8 cellular contexts compared by ENCODE assay signal in the genomic region with DNA sequence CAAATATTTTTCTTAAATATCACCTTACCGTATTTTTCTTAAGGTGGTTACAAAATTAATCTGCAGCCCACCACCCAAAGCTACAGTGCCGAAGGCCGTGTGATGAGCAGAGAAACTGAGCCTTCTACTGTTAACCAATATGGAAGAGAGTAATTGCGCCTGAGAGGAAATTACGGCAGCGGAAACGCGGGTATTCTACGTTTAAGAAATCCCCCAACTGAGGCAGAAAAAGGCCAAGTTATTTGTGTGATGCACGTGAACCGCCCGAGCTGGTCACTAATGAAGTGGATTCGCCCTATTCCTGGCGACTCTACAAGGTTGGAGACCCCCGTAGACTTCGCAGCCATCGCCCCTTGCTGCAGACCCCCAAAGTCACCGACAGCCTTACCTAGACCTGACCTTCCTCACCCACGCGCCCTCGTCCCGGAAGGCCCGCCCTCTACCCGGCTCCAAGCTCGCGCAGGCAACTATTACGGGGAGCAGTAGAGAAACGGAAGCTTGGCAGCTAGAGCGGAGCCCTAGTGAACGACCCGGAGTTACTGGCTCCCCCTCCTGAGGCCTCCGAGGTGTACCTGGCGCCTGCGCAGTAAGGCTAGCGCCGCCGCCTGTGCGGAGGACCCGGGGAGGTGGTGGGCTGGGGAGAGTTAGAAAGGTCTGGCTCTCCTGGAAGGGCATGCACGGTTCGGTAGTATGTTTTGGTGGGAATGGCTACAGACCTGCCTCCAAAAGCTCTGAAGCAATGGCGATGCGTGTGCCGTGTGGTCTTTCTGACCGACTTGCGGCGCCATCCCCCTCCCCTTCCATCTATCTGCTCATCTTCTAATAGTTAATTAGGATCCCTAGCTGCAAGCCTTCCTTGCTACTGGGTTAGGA. TPM values are rescaled to one million over a fixed set of nuclear protein-coding genes. Genes with fewer than 3 reads are reported as not detected.
A peak's percentile ranks its signal among the peaks of the same experiment; 100 is the strongest.
DNase-seq lines count a peak whose midpoint lies in the region; ATAC-seq and TF ChIP-seq lines count a peak whose summit lies in the region.

A gene (minus strand): TSS at position 430 of the 873 bp plus-strand sequence. CDS start 4,319 bp downstream, outside the sequence.

- TF ChIP-seq POLR2A in testis (IDR thresholded peaks at IDR 0.05): no peak

- intact Hi-C loops in testis (cut with DNase I; ENCODE audit: low total_unique reads): loop anchor here (10.0 kb wide), 1 partner anchor 200 kb away; no protein-coding TSS in a partner anchor

- H3K27ac ChIP-seq in testis: peak within 1 kb of the TSS; percentile 83 to 86

- H3K36me3 ChIP-seq in testis (ENCODE audit: low read depth, missing control alignments): no peaks in the 10 kb centered on the region

- H3K9me3 Mint-ChIP-seq in activated naive CD4-positive, alpha-beta T cell treated with anti-CD3 and anti-CD28 coated beads, Interleukin-2, amount 50 U/mL, for 72 hours: peaks cover 0 to 6% of the 10 kb centered on the region in 2 donors

- peak within 1 kb of the TSS; percentile 85 for H3K4me3 ChIP-seq in GM12864 (ENCODE audit: low read depth, low read length)
- H3K4me3 ChIP-seq in testis: peak within 1 kb of the TSS; percentile 55 to 67

- no peaks in the 10 kb centered on the region for H3K9me3 ChIP-seq in testis

- H3K27ac Mint-ChIP-seq in activated naive CD4-positive, alpha-beta T cell treated with anti-CD3 and anti-CD28 coated beads, Interleukin-2, amount 50 U/mL, for 72 hours: peak within 1 kb of the TSS; percentile 97

- peaks cover 8 to 15% of the 10 kb centered on the region in 2 donors for H3K36me3 Mint-ChIP-seq in activated naive CD4-positive, alpha-beta T cell treated with anti-CD3 and anti-CD28 coated beads, Interleukin-2, amount 50 U/mL, for 72 hours

- TF ChIP-seq CTCF in GM12864 (IDR thresholded peaks at IDR 0.05; ENCODE audit: low read depth, low read length, missing control alignments): peak; percentile 76
- no peak for TF ChIP-seq CTCF in omental fat pad (IDR thresholded peaks at IDR 0.05)
- peak; percentile 19 to 42 (median 20) for TF ChIP-seq CTCF in testis (IDR thresholded peaks at IDR 0.05)

- peak; percentile 99 for ATAC-seq in HG02623 (IDR thresholded peaks at IDR 0.05; ENCODE audit: unreplicated experiment)
- peak; percentile 95 to 96 for ATAC-seq in activated naive CD4-positive, alpha-beta T cell treated with anti-CD3 and anti-CD28 coated beads, Interleukin-2, amount 50 U/mL, for 72 hours
- peak; percentile 100 for ATAC-seq in omental fat pad (ENCODE audit: low FRiP score)

- DNase-seq in GM12864 (ENCODE audit: low read depth) (peak; percentile 95), NCI-H1092 treated with DMSO at 0.1 percent for 48 hours (lab: John Stamatoyannopoulos, UW) (peak; percentile 99), SKM-1 (lab: John Stamatoyannopoulos, UW; ENCODE audit: unreplicated experiment) (peak; percentile 89), glomerular visceral epithelial cell (ENCODE audit: extremely low spot score) (peak; percentile 96), omental fat pad (ENCODE audit: low spot score) (peak; percentile 75), testis (peak; percentile 99)
- DNase-seq in activated naive CD4-positive, alpha-beta T cell treated with anti-CD3 and anti-CD28 coated beads, Interleukin-2, amount 50 U/mL, for 72 hours (ENCODE audit: low spot score in 2 of 2): peak; percentile 92 to 95

- no peaks in the 10 kb centered on the region for H3K27me3 ChIP-seq in testis

- 0 to 1% methylated on average over 19 to 47 of the region's 47 CpGs for WGBS in testis, 2 donors

- peaks cover 6% of the 10 kb centered on the region for H3K4me1 ChIP-seq in testis

RNA-seq across cellular contexts. Expression of the gene that starts here (rescaled TPM):
- 100 to 1,000 TPM in 1 of 2 donors, 10 to 100 TPM in 1; 73.9 to 101 TPM for total RNA-seq in activated naive CD4-positive, alpha-beta T cell treated with anti-CD3 and anti-CD28 coated beads, Interleukin-2, amount 50 U/mL, for 72 hours
- total RNA-seq in omental fat pad (10 to 100 TPM; 16.0 to 21.5 (median 18.9) TPM), testis (10 to 100 TPM; 28.8 to 31.9 TPM)
- polyA plus RNA-seq in testis (ENCODE audit: insufficient read depth, low read depth, low replicate concordance): 114 TPM

Comparison
In these comparisons a context has a peak if more than half of its experiments do, and no peak if none do; other contexts are left out.
1. Peak in every context shown above with its lines: DNase-seq, ATAC-seq, H3K4me3 ChIP-seq and H3K27ac ChIP-seq.
2. CTCF ChIP-seq: peak in GM12864 (single experiment) and testis (3 of 3); none in omental fat pad (0 of 3).